Comparison of ENCODE assay signal across 21 cellular contexts in the genomic region with DNA sequence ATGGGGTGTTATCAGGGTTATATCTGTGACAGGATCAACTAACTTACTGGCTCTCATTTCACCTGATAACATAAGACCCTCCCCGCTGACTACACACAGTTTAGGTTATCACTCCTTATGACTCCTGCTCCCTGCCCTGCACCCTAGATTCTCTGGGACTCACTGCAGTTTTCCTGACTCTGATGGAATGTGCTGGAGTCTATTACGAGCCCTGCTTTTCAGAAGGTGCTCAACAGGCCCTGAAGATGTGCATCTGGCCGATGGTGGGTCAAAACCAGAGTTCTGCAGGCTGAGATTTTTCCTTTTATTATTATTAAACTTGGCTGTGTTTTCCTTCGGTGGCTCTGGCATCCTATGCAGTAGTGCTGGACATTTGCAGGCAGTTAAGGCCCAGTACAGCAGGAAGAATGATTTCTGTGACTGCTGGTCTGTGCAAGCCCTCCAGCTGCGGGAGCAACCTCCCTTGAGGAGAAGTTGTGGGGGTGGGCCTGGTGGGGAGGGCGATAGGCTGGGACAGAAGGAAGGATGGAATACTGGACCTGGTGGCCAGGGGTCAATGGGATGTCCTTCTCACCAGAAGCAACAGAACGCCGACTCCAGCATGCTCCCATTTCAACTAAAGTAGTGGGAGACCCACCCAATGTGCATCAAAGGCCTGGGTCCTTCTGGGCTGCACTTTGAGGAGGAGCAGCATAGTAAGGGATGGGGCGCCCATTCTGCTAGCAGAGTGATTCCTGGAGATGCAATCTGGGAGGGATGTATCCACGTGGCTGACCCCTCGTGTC. TPM values are rescaled to one million over a fixed set of nuclear protein-coding genes. Genes with fewer than 3 reads are reported as not detected.
DNase-seq lines count a peak whose midpoint lies in the region; ATAC-seq and TF ChIP-seq lines count a peak whose summit lies in the region.
"Had no signal": no experiment of that assay in that cellular context is flagged by ENCODE, and none has a peak within 500 bp of the region (broad histone marks: within the 10 kb centered on the region; RNA-seq: fewer than 3 reads in every experiment).

No MANE protein-coding gene starts in this region.

- no peaks in the 10 kb centered on the region for H3K36me3 ChIP-seq in colonic mucosa
- H3K36me3 ChIP-seq in mesendoderm (ENCODE audit: control insufficient read depth, insufficient read depth, low read length): no peaks in the 10 kb centered on the region
- H3K36me3 ChIP-seq in tibial nerve: peaks cover 3 to 44% (median 5%) of the 10 kb centered on the region in 3 donors

- H3K9me3 ChIP-seq in T-helper 17 cell (ENCODE audit: control insufficient read depth, low read length, poor library complexity, severe bottlenecking) (no peaks in the 10 kb centered on the region), colonic mucosa (no peaks in the 10 kb centered on the region), tibial nerve (no peaks in the 10 kb centered on the region)

- H3K79me1 ChIP-seq in mesendoderm (ENCODE audit: low read length): no peaks in the 10 kb centered on the region

- H3K27ac Mint-ChIP-seq in T-helper 17 cell (no peak overlapping the region), type B pancreatic cell (peak overlapping the region; percentile 79)
- H3K27ac Mint-ChIP-seq: CD4-positive, CD25-positive, alpha-beta regulatory T cell; CD8-positive, alpha-beta memory T cell; GM23338 had no signal

- H3K4me1 ChIP-seq in colonic mucosa (no peaks in the 10 kb centered on the region), mesendoderm (ENCODE audit: control insufficient read depth, low read depth, low read length) (peaks cover 3% of the 10 kb centered on the region), tibial nerve (peaks cover 0 to 6% (median 0%) of the 10 kb centered on the region in 4 donors)

- no CpG with 5 or more reads among the region's 11 CpGs for WGBS in mesendoderm (ENCODE audit: extremely low coverage, insufficient coverage, low lambda C conversion rate)
- WGBS in tibial nerve, 2 donors: 88% methylated on average over 11 of the region's 11 CpGs

- H2BK5ac ChIP-seq in mesendoderm (ENCODE audit: low read length): no peak overlapping the region

- H3K4me1 Mint-ChIP-seq in T-helper 17 cell (no peaks in the 10 kb centered on the region), type B pancreatic cell (ENCODE audit: unreplicated experiment) (peaks cover 26% of the 10 kb centered on the region)
- H3K4me1 Mint-ChIP-seq: CD4-positive, CD25-positive, alpha-beta regulatory T cell had no signal

- intact Hi-C loops in colonic mucosa (cut with DNase I): no loop called here

- H2BK120ac ChIP-seq in mesendoderm (ENCODE audit: low read depth, low read length): no peak overlapping the region

- peaks cover 5% of the 10 kb centered on the region for H3K9me3 Mint-ChIP-seq in type B pancreatic cell
- H3K9me3 Mint-ChIP-seq: GM23338, H9 had no signal

- no peak for TF ChIP-seq EP300 in tibial nerve (IDR thresholded peaks at IDR 0.05)

- no peak overlapping the region for H3K4me2 ChIP-seq in mesendoderm (ENCODE audit: low read length)
- H3K4me2 ChIP-seq: GM23338 had no signal

- no peak overlapping the region for H4K8ac ChIP-seq in mesendoderm (ENCODE audit: low read depth, low read length)

- no peaks in the 10 kb centered on the region for H3K79me2 ChIP-seq in mesendoderm (ENCODE audit: control insufficient read depth, insufficient read depth, low read length)

- no peak overlapping the region for H4K5ac ChIP-seq in mesendoderm (ENCODE audit: low read length)

- no peak overlapping the region for H3K18ac ChIP-seq in mesendoderm (ENCODE audit: low read length)

- H3K4me3 ChIP-seq in colonic mucosa: no peak overlapping the region
- H3K4me3 ChIP-seq in mesendoderm (ENCODE audit: low read length): no peak overlapping the region
- H3K4me3 ChIP-seq in tibial nerve: no peak overlapping the region
- H3K4me3 ChIP-seq: GM12878, GM23338 had no signal

- no peak overlapping the region for H2AK5ac ChIP-seq in mesendoderm (ENCODE audit: low read length)

- no peak overlapping the region for H3K23ac ChIP-seq in mesendoderm (ENCODE audit: low read length)

- H3K27me3 ChIP-seq in colonic mucosa (no peaks in the 10 kb centered on the region), mesendoderm (ENCODE audit: insufficient read depth, low read length, poor library complexity) (peaks cover 2% of the 10 kb centered on the region), tibial nerve (no peaks in the 10 kb centered on the region)

- H3K56ac ChIP-seq in mesendoderm (ENCODE audit: low read length): no peak overlapping the region

- H2BK15ac ChIP-seq in mesendoderm (replicated peaks; ENCODE audit: low read depth): no peak overlapping the region

- no peak for TF ChIP-seq POLR2A in tibial nerve (IDR thresholded peaks at IDR 0.05)

- no peak for DNase-seq in T-helper 17 cell
- peak; percentile 10 for DNase-seq in colonic mucosa
- DNase-seq in mesendoderm: peak; percentile 23
- no peak for DNase-seq in type B pancreatic cell (ENCODE audit: extremely low spot score, unreplicated experiment)
- no peak for DNase-seq in SW 1271 (lab: John Stamatoyannopoulos, UW)
- DNase-seq in amygdala (lab: John Stamatoyannopoulos, UW): no peak
- DNase-seq in iPS-NIHi11 (ENCODE audit: low spot score): no peak
- no peak for DNase-seq in tibial nerve (ENCODE audit: low spot score in 2 of 2)
- DNase-seq: C1 segment of cervical spinal cord; CD4-positive, CD25-positive, alpha-beta regulatory T cell; CD8-positive, alpha-beta memory T cell; DMS 273 treated with DMSO at 0.1 percent for 48 hours; DMS79; EL; GDM1; H9 had no signal

- H3K27ac ChIP-seq in colonic mucosa (no peak overlapping the region), mesendoderm (ENCODE audit: low read depth, low read length) (no peak overlapping the region), tibial nerve (no peak overlapping the region)

- H3K4ac ChIP-seq in mesendoderm (ENCODE audit: low read depth, low read length): no peak overlapping the region

- H3K4me3 Mint-ChIP-seq in T-helper 17 cell: peak overlapping the region; percentile 45
- H3K4me3 Mint-ChIP-seq in type B pancreatic cell: no peak overlapping the region
- H3K4me3 Mint-ChIP-seq: CD4-positive, CD25-positive, alpha-beta regulatory T cell; CD8-positive, alpha-beta memory T cell; GM23338; H9 had no signal

- H3K36me3 Mint-ChIP-seq in T-helper 17 cell (ENCODE audit: low read depth): no peaks in the 10 kb centered on the region
- H3K36me3 Mint-ChIP-seq in type B pancreatic cell: peaks cover 4% of the 10 kb centered on the region
- H3K36me3 Mint-ChIP-seq: CD4-positive, CD25-positive, alpha-beta regulatory T cell; CD8-positive, alpha-beta memory T cell had no signal

- TF ChIP-seq CTCF in colonic mucosa (IDR thresholded peaks at IDR 0.05): no peak
- TF ChIP-seq CTCF in type B pancreatic cell (conservative IDR thresholded peaks at IDR 0.05): no peak
- TF ChIP-seq CTCF in tibial nerve (IDR thresholded peaks at IDR 0.05): no peak

- peaks cover 20% of the 10 kb centered on the region for H3K27me3 Mint-ChIP-seq in T-helper 17 cell
- peaks cover 16% of the 10 kb centered on the region for H3K27me3 Mint-ChIP-seq in type B pancreatic cell

- no peak overlapping the region for H3K9ac ChIP-seq in colonic mucosa (ENCODE audit: low read depth in 2 of 2, low read length in 2 of 2)
- H3K9ac ChIP-seq in mesendoderm (ENCODE audit: low read length): no peak overlapping the region

- ATAC-seq in T-helper 17 cell: no peak
- ATAC-seq: GM12878, GM23338, HCT116 had no signal

RNA-seq across cellular contexts. Expression of gene SOD3, which starts 11.0 kb away (rescaled TPM):
- total RNA-seq in T-helper 17 cell (not detected), colonic mucosa (10 to 100 TPM; 22.3 to 35.8 TPM), type B pancreatic cell (ENCODE audit: low replicate concordance) (3.8 and 5.4 TPM in 2 replicates), tibial nerve (100 to 1,000 TPM; 208 to 359 (median 326) TPM)
- polyA plus RNA-seq in mesendoderm (2013, experiment 1 of 2): 0.87 TPM
- polyA plus RNA-seq in mesendoderm (2013, experiment 2 of 2): 0.92 TPM
- total RNA-seq: A673; CD4-positive, CD25-positive, alpha-beta regulatory T cell; CD8-positive, alpha-beta memory T cell; GM12878; H4 had no signal
- polyA plus RNA-seq: CD4-positive, CD25-positive, alpha-beta regulatory T cell; CD8-positive, alpha-beta memory T cell; GM12878 had no signal

Comparison
In these comparisons a context has a peak if more than half of its experiments do, and no peak if none do; other contexts are left out.
1. DNase-seq: peak in colonic mucosa (single experiment) and mesendoderm (single experiment); none in T-helper 17 cell (0 of 3), type B pancreatic cell (single experiment), SW 1271 (0 of 2), amygdala (0 of 56), iPS-NIHi11 (single experiment) and tibial nerve (0 of 2).
2. RNA of gene SOD3, which starts 11.0 kb away (total RNA-seq): 208 to 359 TPM in tibial nerve; 22.3 to 35.8 TPM in colonic mucosa, 3.8 to 5.4 TPM in type B pancreatic cell and not detected in T-helper 17 cell; every median in the first group is over 4 times any median in the second.